1 cellular context compared by ENCODE assay signal in genomic region chr1:18913065-18913502, GRCh38.
TF ChIP-seq lines count a peak whose summit lies in the region.

No MANE protein-coding gene starts in this region.

TF ChIP-seq in HepG2, 621 proteins besides CTCF, POLR2A, EP300 and RAD21 (continued from another document and continues in another):
- TF ChIP-seq ZHX2 (IDR thresholded peaks at IDR 0.05; ENCODE audit: low read depth) (no peak), ZHX2 (CRISPR knock-in tag; IDR thresholded peaks at IDR 0.05; ENCODE audit: borderline replicate concordance) (no peak), THRA (CRISPR knock-in tag; IDR thresholded peaks at IDR 0.05; ENCODE audit: borderline replicate concordance) (no peak), DNMT3B (CRISPR knock-in tag; conservative IDR thresholded peaks at IDR 0.05) (no peak), TAF1 (CRISPR knock-in tag; IDR thresholded peaks at IDR 0.05) (no peak), MED8 (CRISPR knock-in tag; IDR thresholded peaks at IDR 0.05; ENCODE audit: insufficient replicate concordance) (no peak), BRF2 (CRISPR knock-in tag; IDR thresholded peaks at IDR 0.05) (no peak), ATM (IDR thresholded peaks at IDR 0.05; ENCODE audit: borderline replicate concordance) (no peak), ELK4 (CRISPR knock-in tag; IDR thresholded peaks at IDR 0.05; ENCODE audit: borderline replicate concordance) (no peak), ZFP90 (CRISPR knock-in tag; IDR thresholded peaks at IDR 0.05; ENCODE audit: borderline replicate concordance) (peak; percentile 80), THAP7 (CRISPR knock-in tag; IDR thresholded peaks at IDR 0.05) (no peak), KLF15 (CRISPR knock-in tag; IDR thresholded peaks at IDR 0.05; ENCODE audit: borderline replicate concordance) (no peak), ZNF333 (CRISPR knock-in tag; IDR thresholded peaks at IDR 0.05; ENCODE audit: borderline replicate concordance) (no peak), SRSF1 (optimal IDR thresholded peaks at IDR 0.05; ENCODE audit: low read depth, low read length) (no peak), RFX3 (CRISPR knock-in tag; IDR thresholded peaks at IDR 0.05) (no peak), NFAT5 (CRISPR knock-in tag; IDR thresholded peaks at IDR 0.05) (0 out of 2 replicates have a peak, but pooled peaks have one; percentile 46), WIZ (CRISPR knock-in tag; IDR thresholded peaks at IDR 0.05) (no peak), ZNF253 (CRISPR knock-in tag; IDR thresholded peaks at IDR 0.05; ENCODE audit: borderline replicate concordance) (no peak), KDM6A (CRISPR knock-in tag; IDR thresholded peaks at IDR 0.05; ENCODE audit: low read depth) (no peak), MEIS2 (CRISPR knock-in tag; IDR thresholded peaks at IDR 0.05) (0 out of 2 replicates have a peak, but pooled peaks have one; percentile 55), ZNF337 (CRISPR knock-in tag; IDR thresholded peaks at IDR 0.05; ENCODE audit: borderline replicate concordance, low read depth) (no peak), ZNF382 (CRISPR knock-in tag; IDR thresholded peaks at IDR 0.05; ENCODE audit: borderline replicate concordance) (no peak), ZNF501 (CRISPR knock-in tag; IDR thresholded peaks at IDR 0.05) (0 out of 2 replicates have a peak, but pooled peaks have one; percentile 24), HDAC1 (CRISPR knock-in tag; IDR thresholded peaks at IDR 0.05) (no peak), NAIF1 (CRISPR knock-in tag; IDR thresholded peaks at IDR 0.05; ENCODE audit: borderline replicate concordance) (no peak), MBD4 (IDR thresholded peaks at IDR 0.05; ENCODE audit: borderline replicate concordance, low read length) (no peak), RBM39 (IDR thresholded peaks at IDR 0.05; ENCODE audit: low read depth, low read length, poor library complexity, severe bottlenecking) (no peak), CBX5 (CRISPR knock-in tag; IDR thresholded peaks at IDR 0.05; ENCODE audit: borderline replicate concordance) (no peak), ZNF160 (CRISPR knock-in tag; IDR thresholded peaks at IDR 0.05) (no peak; the same call in 1 of the 2 replicates), KIAA2018 (CRISPR knock-in tag; IDR thresholded peaks at IDR 0.05; ENCODE audit: borderline replicate concordance) (no peak), ZBTB1 (CRISPR knock-in tag; IDR thresholded peaks at IDR 0.05; ENCODE audit: borderline replicate concordance) (no peak), KLF11 (CRISPR knock-in tag; IDR thresholded peaks at IDR 0.05) (no peak), MTF2 (CRISPR knock-in tag; IDR thresholded peaks at IDR 0.05; ENCODE audit: borderline replicate concordance) (no peak), ZSCAN29 (CRISPR knock-in tag; conservative IDR thresholded peaks at IDR 0.05) (no peak), HOXA3 (CRISPR knock-in tag; IDR thresholded peaks at IDR 0.05) (peak; percentile 45; the same call in 1 of the 2 replicates), SIN3B (IDR thresholded peaks at IDR 0.05; ENCODE audit: low read length) (no peak)
